ENCODE assay signal across 8 cellular contexts in genomic region chr18:75211721-75212625, GRCh38. TPM values are rescaled to one million over a fixed set of nuclear protein-coding genes. Genes with fewer than 3 reads are reported as not detected.
DNase-seq lines count a peak whose midpoint lies in the region; ATAC-seq, FAIRE-seq and TF ChIP-seq lines count a peak whose summit lies in the region.

No MANE protein-coding gene starts in this region.

- FAIRE-seq in GM12891 (lab: Jason Lieb, UNC): no peak

- H3K4me3 ChIP-seq in HL-60 (replicated peaks; ENCODE audit: insufficient read depth, low read length): peak overlapping the region; percentile 85
- peak overlapping the region; percentile 67 for H3K4me3 ChIP-seq in WI38 (ENCODE audit: low read depth, low read length)
- no peak overlapping the region for H3K4me3 ChIP-seq in endodermal cell (ENCODE audit: low read length)
- H3K4me3 ChIP-seq in mucosa of stomach (ENCODE audit: low read length): no peak overlapping the region
- peak overlapping the region; percentile 70 to 98 (median 92) for H3K4me3 ChIP-seq in upper lobe of left lung

- peak overlapping the region; percentile 75 for H3K27ac ChIP-seq in HL-60 (replicated peaks)
- peak overlapping the region; percentile 48 for H3K27ac ChIP-seq in endodermal cell (ENCODE audit: low read depth, low read length)
- H3K27ac ChIP-seq in upper lobe of left lung: peak overlapping the region; percentile 65 to 99 (median 78)

- H3K9me3 ChIP-seq in endodermal cell (ENCODE audit: control insufficient read depth, low read length) (no peaks in the 10 kb centered on the region), mucosa of stomach (ENCODE audit: control insufficient read depth, low read length) (no peaks in the 10 kb centered on the region), upper lobe of left lung (no peaks in the 10 kb centered on the region)

- H3K4me1 ChIP-seq in endodermal cell (ENCODE audit: control insufficient read depth, insufficient read depth, low read length) (peaks cover 7% of the 10 kb centered on the region), mucosa of stomach (ENCODE audit: control insufficient read depth, insufficient read depth, low read length) (peaks cover 36% of the 10 kb centered on the region), upper lobe of left lung (peaks cover 45 to 47% (median 46%) of the 10 kb centered on the region in 4 donors)

- peak overlapping the region; percentile 59 for H3K4me3 Mint-ChIP-seq in endodermal cell

- TF ChIP-seq POLR2A in upper lobe of left lung (IDR thresholded peaks at IDR 0.05) (no peak), GM12891 (IDR thresholded peaks at IDR 0.05; ENCODE audit: low read depth, low read length) (no peak)

- no peak for TF ChIP-seq EP300 in upper lobe of left lung (IDR thresholded peaks at IDR 0.05)

- DNase-seq in COLO668 (lab: John Stamatoyannopoulos, UW; ENCODE audit: unreplicated experiment) (peak; percentile 65), HL-60 (ENCODE audit: low read depth in 1 of 2, low spot score in 1 of 2) (peak in 1 of 2 experiments; percentile 70), endodermal cell (peak; percentile 86), upper lobe of left lung (peak; percentile 69 to 90), GM12891 (ENCODE audit: insufficient read length, low spot score) (no peak)

- peaks cover 49% of the 10 kb centered on the region for H3K27me3 Mint-ChIP-seq in endodermal cell (ENCODE audit: insufficient read depth)

- H3K27ac Mint-ChIP-seq in endodermal cell: no peak overlapping the region

- 1% methylated on average over 29 to 82 of the region's 82 CpGs for WGBS in endodermal cell (ENCODE audit: insufficient coverage in 1 of 2, insufficient read length in 1 of 2), 2 experiments
- 3 to 7% methylated on average over 10 to 11 of the region's 82 CpGs for WGBS in upper lobe of left lung, 2 donors

- no peaks in the 10 kb centered on the region for H3K36me3 ChIP-seq in endodermal cell (ENCODE audit: control insufficient read depth, insufficient read depth, low read length)
- H3K36me3 ChIP-seq in mucosa of stomach (ENCODE audit: control insufficient read depth, insufficient read depth, low read length): no peaks in the 10 kb centered on the region
- H3K36me3 ChIP-seq in upper lobe of left lung: no peaks in the 10 kb centered on the region

- H3K9ac ChIP-seq in endodermal cell (ENCODE audit: extremely low read depth, low read length, poor library complexity, severe bottlenecking) (no peak overlapping the region), mucosa of stomach (ENCODE audit: low read length) (peak overlapping the region; percentile 54)

- TF ChIP-seq CTCF in HL-60 (IDR thresholded peaks at IDR 0.05; ENCODE audit: insufficient read depth, low read length) (no peak), WI38 (IDR thresholded peaks at IDR 0.05; ENCODE audit: low read depth, low read length) (no peak), endodermal cell (conservative IDR thresholded peaks at IDR 0.05) (no peak), upper lobe of left lung (IDR thresholded peaks at IDR 0.05) (no peak)

- no peaks in the 10 kb centered on the region for H3K9me3 Mint-ChIP-seq in endodermal cell

- no peaks in the 10 kb centered on the region for H3K36me3 Mint-ChIP-seq in endodermal cell (ENCODE audit: low read depth)

- H3K27me3 ChIP-seq in HL-60 (ENCODE audit: insufficient read depth, poor library complexity, severe bottlenecking) (no peaks in the 10 kb centered on the region), endodermal cell (ENCODE audit: control insufficient read depth, insufficient read depth, low read length, poor library complexity, severe bottlenecking) (peaks cover 47% of the 10 kb centered on the region), mucosa of stomach (ENCODE audit: control insufficient read depth, insufficient read depth, low read length) (no peaks in the 10 kb centered on the region), upper lobe of left lung (no peaks in the 10 kb centered on the region)

- H3K4me1 Mint-ChIP-seq in endodermal cell: peaks cover 36% of the 10 kb centered on the region

- ATAC-seq in upper lobe of left lung (ENCODE audit: low FRiP score in 2 of 2) (no peak), HG02840 (IDR thresholded peaks at IDR 0.05; ENCODE audit: low FRiP score, unreplicated experiment) (no peak)

TF ChIP-seq in GM12891, 5 proteins besides CTCF, POLR2A, EP300 and RAD21:
- TF ChIP-seq TAF1 (IDR thresholded peaks at IDR 0.05; ENCODE audit: low read depth, low read length) (no peak), PAX5 (IDR thresholded peaks at IDR 0.05; ENCODE audit: insufficient read depth, low read length, severe bottlenecking) (no peak), SPI1 (IDR thresholded peaks at IDR 0.05; ENCODE audit: low read depth, low read length) (no peak), POLR2AphosphoS5 (IDR thresholded peaks at IDR 0.05; ENCODE audit: low read depth, low read length) (no peak), POU2F2 (IDR thresholded peaks at IDR 0.05; ENCODE audit: low read depth, low read length) (no peak)

RNA-seq across cellular contexts. Expression of gene TSHZ1, which starts 1.4 kb away (rescaled TPM):
- 1 to 10 TPM; 1.1 to 1.7 TPM for total RNA-seq in endodermal cell
- polyA plus RNA-seq in endodermal cell (2013, experiment 1 of 2): 15.0 TPM
- polyA plus RNA-seq in endodermal cell (2013, experiment 2 of 2): 14.4 TPM
- total RNA-seq in upper lobe of left lung: 10 to 100 TPM in 5 of 6 donors, 1 to 10 TPM in 1; 9.1 to 16.5 (median 14.3) TPM
- polyA plus RNA-seq in GM12891 (2012; ENCODE audit: low read depth, missing spikeins): 3.3 TPM

RNA-seq across cellular contexts. Expression of gene PTGR3, which starts 3.0 kb away (rescaled TPM):
- total RNA-seq in endodermal cell (10 to 100 TPM; 12.2 to 13.3 TPM), upper lobe of left lung (10 to 100 TPM; 12.2 to 36.8 (median 26.5) TPM)
- polyA plus RNA-seq in endodermal cell (2013, experiment 1 of 2): 18.3 TPM
- 14.7 TPM for polyA plus RNA-seq in endodermal cell (2013, experiment 2 of 2)
- 23.2 TPM for polyA plus RNA-seq in GM12891 (2012; ENCODE audit: low read depth, missing spikeins)

Comparison
In these comparisons a context has a peak if more than half of its experiments do, and no peak if none do; other contexts are left out.
1. H3K4me3 ChIP-seq: peak in HL-60 (single experiment), WI38 (single experiment) and upper lobe of left lung (4 of 4); none in endodermal cell (single experiment) and mucosa of stomach (single experiment).
2. Peak in every context shown above with its lines, with median percentiles within 50 percentile points of each other: H3K27ac ChIP-seq.